ENCODE assay signal across 8 cellular contexts in genomic region chr18:55320399-55321255, GRCh38.
DNase-seq lines count a peak whose midpoint lies in the region; ATAC-seq lines count a peak whose summit lies in the region.

No MANE protein-coding gene starts in this region.

- H3K9ac ChIP-seq in HUES6 (ENCODE audit: low read length), result no peak overlapping the region
- peak overlapping the region; percentile 80 for H3K9ac ChIP-seq in muscle layer of colon (ENCODE audit: low read length)

- peak; percentile 33 for DNase-seq in A172 (ENCODE audit: low spot score)
- DNase-seq in astrocyte of the hippocampus (ENCODE audit: low read depth, low spot score), result peak; percentile 45
- no peak for DNase-seq in AG20443 (ENCODE audit: low spot score)
- DNase-seq in NOMO-1 treated with DMSO at 0.1 percent for 48 hours (lab: John Stamatoyannopoulos, UW; ENCODE audit: unreplicated experiment), result no peak
- no peak for DNase-seq in activated T-cell treated with anti-CD3 and anti-CD28 coated beads, Interleukin-2, amount 50 U/mL, for 72 hours

- H3K9me3 ChIP-seq in HUES6 (ENCODE audit: control insufficient read depth, insufficient read depth, low read depth, low read length), result no peaks in the 10 kb centered on the region
- no peaks in the 10 kb centered on the region for H3K9me3 ChIP-seq in muscle layer of colon (ENCODE audit: low read length)

- H3K27me3 Mint-ChIP-seq in activated T-cell treated with anti-CD3 and anti-CD28 coated beads, Interleukin-2, amount 50 U/mL, for 72 hours (ENCODE audit: low read depth), result peaks cover 46% of the 10 kb centered on the region

- peaks cover 15% of the 10 kb centered on the region for H3K4me1 Mint-ChIP-seq in activated T-cell treated with anti-CD3 and anti-CD28 coated beads, Interleukin-2, amount 50 U/mL, for 72 hours (ENCODE audit: low read depth)

- H3K27ac ChIP-seq in HUES6 (ENCODE audit: low read depth, low read length) (no peak overlapping the region), muscle layer of colon (ENCODE audit: low read depth, low read length) (peak overlapping the region; percentile 99)

- no peaks in the 10 kb centered on the region for H3K9me3 Mint-ChIP-seq in activated T-cell treated with anti-CD3 and anti-CD28 coated beads, Interleukin-2, amount 50 U/mL, for 72 hours

- H3K36me3 ChIP-seq in HUES6 (ENCODE audit: control insufficient read depth, insufficient read depth, low read length) (no peaks in the 10 kb centered on the region), muscle layer of colon (ENCODE audit: insufficient read depth, low read length) (no peaks in the 10 kb centered on the region)

- H3K27ac Mint-ChIP-seq in activated T-cell treated with anti-CD3 and anti-CD28 coated beads, Interleukin-2, amount 50 U/mL, for 72 hours, result no peak overlapping the region

- no peak for ATAC-seq in GM18873 (IDR thresholded peaks at IDR 0.05; ENCODE audit: low FRiP score, unreplicated experiment)
- no peak for ATAC-seq in activated T-cell treated with anti-CD3 and anti-CD28 coated beads, Interleukin-2, amount 50 U/mL, for 72 hours (replicated peaks in 1 of 2)

- H3K4me3 Mint-ChIP-seq in activated T-cell treated with anti-CD3 and anti-CD28 coated beads, Interleukin-2, amount 50 U/mL, for 72 hours, result no peak overlapping the region

- no peaks in the 10 kb centered on the region for H3K27me3 ChIP-seq in HUES6 (ENCODE audit: control insufficient read depth, insufficient read depth, low read length)
- H3K27me3 ChIP-seq in muscle layer of colon (ENCODE audit: control insufficient read depth in 1 of 2, insufficient read depth in 2 of 2, low read length in 2 of 2), result no peaks in the 10 kb centered on the region

- peaks cover 0 to 3% of the 10 kb centered on the region in 2 donors for H3K36me3 Mint-ChIP-seq in activated T-cell treated with anti-CD3 and anti-CD28 coated beads, Interleukin-2, amount 50 U/mL, for 72 hours (ENCODE audit: insufficient read depth in 2 of 2)

- H3K4me3 ChIP-seq in HUES6 (ENCODE audit: low read depth, low read length), result peak overlapping the region; percentile 75; the same call in 1 of the 2 replicates
- H3K4me3 ChIP-seq in muscle layer of colon (ENCODE audit: low read depth in 1 of 2, low read length in 2 of 2), result peak overlapping the region; percentile 60 to 85

- H3K4me1 ChIP-seq in HUES6 (ENCODE audit: control insufficient read depth, insufficient read depth, low read length) (peaks cover 24% of the 10 kb centered on the region), muscle layer of colon (ENCODE audit: insufficient read depth, low read length) (peaks cover 19% of the 10 kb centered on the region)

Comparison
In these comparisons a context has a peak if more than half of its experiments do, and no peak if none do; other contexts are left out.
1. DNase-seq: peak in A172 (single experiment) and astrocyte of the hippocampus (single experiment); none in AG20443 (single experiment), NOMO-1 treated with DMSO at 0.1 percent for 48 hours (single experiment) and activated T-cell treated with anti-CD3 and anti-CD28 coated beads, Interleukin-2, amount 50 U/mL, for 72 hours (0 of 2).